ENCODE assay signal across 8 cellular contexts in genomic region chr4:140754918-140755810, GRCh38. TPM values are rescaled to one million over a fixed set of nuclear protein-coding genes. Genes with fewer than 3 reads are reported as not detected.
A peak's percentile ranks its signal among the peaks of the same experiment; 100 is the strongest.
DNase-seq lines count a peak whose midpoint lies in the region; ATAC-seq and TF ChIP-seq lines count a peak whose summit lies in the region.

No MANE protein-coding gene starts in this region.

- H3K36me3 ChIP-seq in A673 (ENCODE audit: insufficient read depth, low read length, poor library complexity, severe bottlenecking), result no peaks in the 10 kb centered on the region
- H3K36me3 ChIP-seq in Peyer's patch, result no peaks in the 10 kb centered on the region

- CTCF ChIA-PET in A673 (lab: Charles Lee), result no interaction called here

- H3K9me3 ChIP-seq in A673 (ENCODE audit: low read depth, low read length, poor library complexity, severe bottlenecking), result peaks cover 12% of the 10 kb centered on the region
- no peaks in the 10 kb centered on the region for H3K9me3 ChIP-seq in Peyer's patch

- peaks cover 18% of the 10 kb centered on the region for H3K9me3 Mint-ChIP-seq in glutamatergic neuron (ENCODE audit: unreplicated experiment)
- H3K9me3 Mint-ChIP-seq in stimulated activated memory B cell treated with anti-CD40 and anti-IgM and Interleukin-4, amounts not matched to agents 10 μg/mL and 1 μg/mL and 100 μg/mL, for 72 hours, result peaks cover 2% of the 10 kb centered on the region

- POLR2A ChIA-PET in A673 (lab: Charles Lee; ENCODE audit: low non-redundant PET), result no interaction called here

- intact Hi-C loops in A673 (cut with micrococcal nuclease; ENCODE audit: unreplicated experiment), result no loop called here

- TF ChIP-seq POLR2A in Peyer's patch (IDR thresholded peaks at IDR 0.05), result no peak

- peak overlapping the region; percentile 76 for H3K27ac Mint-ChIP-seq in glutamatergic neuron (ENCODE audit: unreplicated experiment)
- peak overlapping the region; percentile 89 for H3K27ac Mint-ChIP-seq in stimulated activated memory B cell treated with anti-CD40 and anti-IgM and Interleukin-4, amounts not matched to agents 10 μg/mL and 1 μg/mL and 100 μg/mL, for 72 hours

- H3K27ac ChIP-seq in A673 (ENCODE audit: low read depth, low read length, poor library complexity, severe bottlenecking) (peak overlapping the region; percentile 89), Peyer's patch (peak overlapping the region; percentile 95 to 99 (median 97))

- H3K4me1 ChIP-seq in A673 (ENCODE audit: insufficient read depth, low read length, poor library complexity, severe bottlenecking) (peaks cover 15% of the 10 kb centered on the region), Peyer's patch (peaks cover 0 to 8% (median 0%) of the 10 kb centered on the region in 4 donors)

- TSS peak; percentile 54 for BruUV-seq in A673 (replicated peaks; lab: Mats Ljungman, UMichigan)

- H3K4me3 Mint-ChIP-seq in glutamatergic neuron (ENCODE audit: unreplicated experiment), result peak overlapping the region; percentile 82
- peak overlapping the region; percentile 82 for H3K4me3 Mint-ChIP-seq in stimulated activated memory B cell treated with anti-CD40 and anti-IgM and Interleukin-4, amounts not matched to agents 10 μg/mL and 1 μg/mL and 100 μg/mL, for 72 hours

- H3K27me3 Mint-ChIP-seq in glutamatergic neuron (ENCODE audit: unreplicated experiment), result peaks cover 10% of the 10 kb centered on the region
- no peaks in the 10 kb centered on the region for H3K27me3 Mint-ChIP-seq in stimulated activated memory B cell treated with anti-CD40 and anti-IgM and Interleukin-4, amounts not matched to agents 10 μg/mL and 1 μg/mL and 100 μg/mL, for 72 hours

- peaks cover 10% of the 10 kb centered on the region for H3K4me1 Mint-ChIP-seq in glutamatergic neuron (ENCODE audit: low read depth, unreplicated experiment)
- H3K4me1 Mint-ChIP-seq in stimulated activated memory B cell treated with anti-CD40 and anti-IgM and Interleukin-4, amounts not matched to agents 10 μg/mL and 1 μg/mL and 100 μg/mL, for 72 hours, result peaks cover 74% of the 10 kb centered on the region

- H3K4me3 ChIP-seq in A673 (ENCODE audit: low read depth, low read length, poor library complexity, severe bottlenecking) (peak overlapping the region; percentile 89), Peyer's patch (peak overlapping the region; percentile 74 to 96 (median 84))

- peak; percentile 45 for ATAC-seq in GM19395 (IDR thresholded peaks at IDR 0.05; ENCODE audit: unreplicated experiment)
- ATAC-seq in stimulated activated memory B cell treated with anti-CD40 and anti-IgM and Interleukin-4, amounts not matched to agents 10 μg/mL and 1 μg/mL and 100 μg/mL, for 72 hours, result peak; percentile 81
- no peak for ATAC-seq in GM21390 (IDR thresholded peaks at IDR 0.05; ENCODE audit: unreplicated experiment)
- ATAC-seq in GM19455 (IDR thresholded peaks at IDR 0.05; ENCODE audit: unreplicated experiment), result no peak

- H3K27me3 ChIP-seq in A673 (replicated peaks; ENCODE audit: insufficient read depth, low read depth, low read length, poor library complexity), result no peaks in the 10 kb centered on the region
- H3K27me3 ChIP-seq in Peyer's patch, result no peaks in the 10 kb centered on the region

- DNase-seq in A673 (ENCODE audit: low spot score) (no peak), Peyer's patch (no peak), glutamatergic neuron (no peak), NCI-H146 treated with DMSO at 0.1 percent for 48 hours (lab: John Stamatoyannopoulos, UW; ENCODE audit: unreplicated experiment) (no peak)

- TF ChIP-seq CTCF in A673 (conservative IDR thresholded peaks at IDR 0.05; ENCODE audit: low read depth, low read length) (no peak), Peyer's patch (IDR thresholded peaks at IDR 0.05) (no peak), glutamatergic neuron (IDR thresholded peaks at IDR 0.05; ENCODE audit: partially characterized antibody, unreplicated experiment) (no peak)

- H3K36me3 Mint-ChIP-seq in glutamatergic neuron (ENCODE audit: unreplicated experiment), result peaks cover 18% of the 10 kb centered on the region
- H3K36me3 Mint-ChIP-seq in stimulated activated memory B cell treated with anti-CD40 and anti-IgM and Interleukin-4, amounts not matched to agents 10 μg/mL and 1 μg/mL and 100 μg/mL, for 72 hours, result peaks cover 6% of the 10 kb centered on the region

RNA-seq across cellular contexts. Expression of gene TBC1D9, which starts 1.0 kb away (rescaled TPM):
- 20.6 and 22.4 TPM in 2 replicates for total RNA-seq in A673 (2021)
- 10 to 100 TPM; 13.0 to 79.2 (median 19.1) TPM for total RNA-seq in Peyer's patch
- total RNA-seq in glutamatergic neuron (ENCODE audit: unreplicated experiment), result 47.8 TPM

Comparison
In these comparisons a context has a peak if more than half of its experiments do, and no peak if none do; other contexts are left out.
1. ATAC-seq: peak in GM19395 (single experiment) and stimulated activated memory B cell treated with anti-CD40 and anti-IgM and Interleukin-4, amounts not matched to agents 10 μg/mL and 1 μg/mL and 100 μg/mL, for 72 hours (single experiment); none in GM21390 (single experiment) and GM19455 (single experiment).